Comparison of ENCODE assay signal across 8 cellular contexts in the genomic region with DNA sequence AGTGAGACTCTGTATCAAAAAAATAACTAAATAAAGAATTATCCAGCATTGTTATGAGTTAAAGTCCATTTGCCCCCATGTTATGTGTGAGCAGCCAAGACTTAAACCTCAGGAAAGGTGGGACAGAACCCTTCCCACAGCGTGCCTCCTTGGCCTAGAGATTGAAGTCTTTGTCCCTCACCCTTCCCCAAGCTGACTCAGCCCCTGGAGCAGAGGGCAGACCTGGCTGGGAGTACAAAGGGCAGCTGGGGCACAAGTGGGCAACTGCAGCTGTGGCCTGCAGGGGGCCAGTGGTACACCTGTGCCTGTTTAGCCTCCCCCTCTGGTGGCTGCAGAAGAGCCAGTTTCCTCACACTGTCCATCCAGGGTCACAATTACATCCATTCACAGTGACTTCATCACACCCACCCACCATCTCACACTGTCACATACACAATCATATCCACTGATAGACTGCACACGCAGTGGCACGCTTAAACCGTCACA. TPM values are rescaled to one million over a fixed set of nuclear protein-coding genes. Genes with fewer than 3 reads are reported as not detected.
A peak's percentile ranks its signal among the peaks of the same experiment; 100 is the strongest.
DNase-seq lines count a peak whose midpoint lies in the region; ATAC-seq and TF ChIP-seq lines count a peak whose summit lies in the region.

No MANE protein-coding gene starts in this region.

- H3K27me3 ChIP-seq in RWPE2 (ENCODE audit: insufficient read depth, poor library complexity, severe bottlenecking) (no peaks in the 10 kb centered on the region), upper lobe of left lung (no peaks in the 10 kb centered on the region)

- H3K4me3 Mint-ChIP-seq in memory B cell = peak overlapping the region; percentile 94

- H3K4me1 ChIP-seq in RWPE2 (ENCODE audit: insufficient read depth, poor library complexity, severe bottlenecking) = peaks cover 9% of the 10 kb centered on the region
- H3K4me1 ChIP-seq in upper lobe of left lung = peaks cover 19 to 33% (median 29%) of the 10 kb centered on the region in 4 donors

- H3K36me3 Mint-ChIP-seq in memory B cell = no peaks in the 10 kb centered on the region

- H3K27ac Mint-ChIP-seq in memory B cell = peak overlapping the region; percentile 75

- peaks cover 14% of the 10 kb centered on the region for H3K4me1 Mint-ChIP-seq in memory B cell

- H3K36me3 ChIP-seq in RWPE2 (ENCODE audit: low read depth) (no peaks in the 10 kb centered on the region), upper lobe of left lung (no peaks in the 10 kb centered on the region)

- no peak for TF ChIP-seq EP300 in upper lobe of left lung (IDR thresholded peaks at IDR 0.05)

- peak; percentile 52 for ATAC-seq in GM19438 (IDR thresholded peaks at IDR 0.05; ENCODE audit: low read depth, unreplicated experiment)
- ATAC-seq in HG03432 (IDR thresholded peaks at IDR 0.05; ENCODE audit: unreplicated experiment) = peak; percentile 49
- ATAC-seq in RWPE2 (ENCODE audit: low read depth) = peak; percentile 46
- ATAC-seq in memory B cell (ENCODE audit: low read depth) = peak; percentile 64
- peak; percentile 4 to 65 for ATAC-seq in upper lobe of left lung (ENCODE audit: low FRiP score in 2 of 2)

- TF ChIP-seq CTCF in RWPE2 (IDR thresholded peaks at IDR 0.05; ENCODE audit: poor library complexity, severe bottlenecking) = peak; percentile 67
- no peak for TF ChIP-seq CTCF in coronary artery (IDR thresholded peaks at IDR 0.05)
- peak in 5 of 6 experiments; percentile 27 to 78 (median 53) for TF ChIP-seq CTCF in upper lobe of left lung (IDR thresholded peaks at IDR 0.05)

- DNase-seq in ELF-1 (ENCODE audit: low read depth, low spot score) (peak; percentile 84), RWPE2 (ENCODE audit: low spot score) (no peak), coronary artery (ENCODE audit: low spot score) (no peak), memory B cell (ENCODE audit: low spot score in 2 of 2) (no peak), upper lobe of left lung (peak in 1 of 2 donors; percentile 50), SKM-1 treated with dmso at 0.1 percent for 144 hours (lab: John Stamatoyannopoulos, UW; ENCODE audit: unreplicated experiment) (no peak)

- H3K9me3 ChIP-seq in RWPE2 (ENCODE audit: severe bottlenecking) = no peaks in the 10 kb centered on the region
- H3K9me3 ChIP-seq in upper lobe of left lung = no peaks in the 10 kb centered on the region

- peak overlapping the region; percentile 37 for H3K4me3 ChIP-seq in RWPE2 (ENCODE audit: severe bottlenecking)
- H3K4me3 ChIP-seq in coronary artery = peak overlapping the region; percentile 76
- H3K4me3 ChIP-seq in upper lobe of left lung = peak overlapping the region; percentile 59 to 67 (median 65)

- 6 to 8% methylated on average over 4 of the region's 4 CpGs for WGBS in upper lobe of left lung, 2 donors

- no peaks in the 10 kb centered on the region for H3K9me3 Mint-ChIP-seq in memory B cell

- no peaks in the 10 kb centered on the region for H3K27me3 Mint-ChIP-seq in memory B cell

- TF ChIP-seq POLR2A in upper lobe of left lung (IDR thresholded peaks at IDR 0.05) = no peak

- H3K27ac ChIP-seq in RWPE2 (ENCODE audit: poor library complexity, severe bottlenecking) (peak overlapping the region; percentile 84), coronary artery (peak overlapping the region; percentile 87 to 96), upper lobe of left lung (peak overlapping the region; percentile 88 to 96 (median 93))

RNA-seq across cellular contexts. Expression of a gene that starts 0.9 kb away (rescaled TPM):
- total RNA-seq in upper lobe of left lung = 10 to 100 TPM; 17.4 to 65.0 (median 35.9) TPM

RNA-seq across cellular contexts. Expression of a gene that starts 7.5 kb away (rescaled TPM):
- total RNA-seq in upper lobe of left lung = 10 to 100 TPM; 15.7 to 44.5 (median 26.3) TPM

RNA-seq across cellular contexts. Expression of a gene that starts 8.5 kb away (rescaled TPM):
- 10 to 100 TPM; 35.6 to 62.6 (median 50.0) TPM for total RNA-seq in upper lobe of left lung

RNA-seq across cellular contexts. Expression of a gene that starts 13.3 kb away (rescaled TPM):
- 1,000 to 10,000 TPM in 1 of 6 donors, 100 to 1,000 TPM in 5; 306 to 1,159 (median 770) TPM for total RNA-seq in upper lobe of left lung

RNA-seq across cellular contexts. Expression of a gene that starts 15.1 kb away (rescaled TPM):
- 10 to 100 TPM; 22.7 to 53.4 (median 37.7) TPM for total RNA-seq in upper lobe of left lung
